In the genomic region with DNA sequence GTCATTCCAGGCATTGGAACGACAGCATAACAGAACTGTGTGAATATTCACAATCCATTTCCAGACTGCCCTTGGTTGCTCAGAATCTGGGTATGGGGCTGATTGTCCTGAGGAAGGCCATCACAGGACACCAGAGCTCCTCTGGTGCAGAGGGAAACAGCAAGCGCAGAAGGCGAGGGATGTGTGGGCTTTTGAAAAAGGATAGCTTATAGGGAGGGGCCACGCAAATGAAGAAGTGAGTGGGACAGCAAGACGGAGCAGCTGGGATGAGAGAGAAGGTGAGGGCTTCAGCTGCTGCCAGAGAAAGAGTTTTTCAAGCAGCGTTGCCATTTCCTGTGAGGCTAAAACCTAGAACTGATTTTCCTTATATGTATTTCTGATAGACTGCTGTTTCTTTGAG, we compare ENCODE assay signal across 23 cellular contexts.
DNase-seq lines count a peak whose midpoint lies in the region; ATAC-seq and TF ChIP-seq lines count a peak whose summit lies in the region.
"Had no signal": no experiment of that assay in that cellular context is flagged by ENCODE, and none has a peak within 500 bp of the region (broad histone marks: within the 10 kb centered on the region; RNA-seq: fewer than 3 reads in every experiment).

No MANE protein-coding gene starts in this region.

- no peaks in the 10 kb centered on the region for H3K79me1 ChIP-seq in H9 (ENCODE audit: insufficient read depth, low read depth, low read length, poor library complexity, severe bottlenecking)

- TF ChIP-seq CTCF in H9 (conservative IDR thresholded peaks at IDR 0.05) (no peak), WTC11 (IDR thresholded peaks at IDR 0.05) (no peak), gastrocnemius medialis (IDR thresholded peaks at IDR 0.05 in 4 of 5, conservative IDR thresholded peaks at IDR 0.05 in 1 of 5) (no peak)

- H2BK120ac ChIP-seq in H9 (ENCODE audit: low read depth, low read length, poor library complexity, severe bottlenecking), result no peak overlapping the region

- no peak overlapping the region for H3K4me3 Mint-ChIP-seq in H9
- no peak overlapping the region for H3K4me3 Mint-ChIP-seq in WTC11
- H3K4me3 Mint-ChIP-seq in activated T-cell treated with anti-CD3 and anti-CD28 coated beads, Interleukin-2, amount 50 U/mL, for 24 hours, result no peak overlapping the region
- H3K4me3 Mint-ChIP-seq: CD4-positive, alpha-beta T cell; HFFc6 had no signal

- DNase-seq in H9 (no peak), WTC11 (ENCODE audit: low spot score) (no peak), left kidney (ENCODE audit: low read depth, low spot score) (peak; percentile 33), gastrocnemius medialis (no peak), occipital lobe (lab: John Stamatoyannopoulos, UW) (no peak), T-helper 2 cell (no peak)
- no peak for DNase-seq in activated T-cell treated with anti-CD3 and anti-CD28 coated beads, Interleukin-2, amount 50 U/mL, for 24 hours
- DNase-seq: CD4-positive, alpha-beta T cell; COR-L47; DMS79; H7; HFFc6; KG1; NCI-H1092 treated with DMSO at 0.1 percent for 48 hours; NCI-H146; NCI-H2029; NCI-H226; NCI-H510A treated with DMSO at 0.1 percent for 48 hours; NCI-H774; NK-92 treated with Interleukin-12 subunit alpha and Interleukin-12 subunit beta, amount 100 ng/mL, for 24 hours had no signal

- H3K27me3 Mint-ChIP-seq in H9 (ENCODE audit: low read depth) (no peaks in the 10 kb centered on the region), WTC11 (ENCODE audit: low read depth) (no peaks in the 10 kb centered on the region)
- no peaks in the 10 kb centered on the region for H3K27me3 Mint-ChIP-seq in activated T-cell treated with anti-CD3 and anti-CD28 coated beads, Interleukin-2, amount 50 U/mL, for 24 hours
- H3K27me3 Mint-ChIP-seq: CD4-positive, alpha-beta T cell had no signal

- H4K5ac ChIP-seq in H9 (ENCODE audit: insufficient read length, low read depth, low read length), result no peak overlapping the region

- H3K9ac ChIP-seq in H9 (ENCODE audit: extremely low read depth, insufficient read length, low read length), result no peak overlapping the region

- H2BK15ac ChIP-seq in H9 (ENCODE audit: low read depth, low read length), result no peak overlapping the region

- no peak overlapping the region for H3K27ac ChIP-seq in H9 (ENCODE audit: insufficient read length, low read depth, low read length)
- peak overlapping the region in 3 of 4 donors; percentile 24 to 71 (median 67) for H3K27ac ChIP-seq in gastrocnemius medialis
- H3K27ac ChIP-seq: HL-60 had no signal

- peaks cover 30 to 40% of the 10 kb centered on the region in 2 experiments for H3K4me1 Mint-ChIP-seq in H9
- H3K4me1 Mint-ChIP-seq in WTC11, result peaks cover 40% of the 10 kb centered on the region
- peaks cover 9% of the 10 kb centered on the region for H3K4me1 Mint-ChIP-seq in activated T-cell treated with anti-CD3 and anti-CD28 coated beads, Interleukin-2, amount 50 U/mL, for 24 hours (ENCODE audit: low read depth)

- H2AFZ ChIP-seq in H9 (ENCODE audit: low read length), result no peak overlapping the region

- H3K56ac ChIP-seq in H9 (ENCODE audit: insufficient read length, low read depth, low read length), result no peak overlapping the region

- H3K4me2 ChIP-seq in H9 (ENCODE audit: insufficient read depth, insufficient read length, low read length), result no peak overlapping the region

- H4K91ac ChIP-seq in H9 (ENCODE audit: insufficient read length, low read depth, low read length), result no peak overlapping the region

- no peak overlapping the region for H4K8ac ChIP-seq in H9 (replicated peaks; ENCODE audit: insufficient read length, low read depth, low read length)

- H3K4ac ChIP-seq in H9 (ENCODE audit: low read depth, low read length), result no peak overlapping the region

- no peaks in the 10 kb centered on the region for H4K20me1 ChIP-seq in H9 (ENCODE audit: control insufficient read depth, insufficient read depth, insufficient read length)

- no peak overlapping the region for H2BK20ac ChIP-seq in H9 (ENCODE audit: low read depth, low read length, poor library complexity, severe bottlenecking)

- intact Hi-C loops in gastrocnemius medialis (cut with DNase I; ENCODE audit: low total_unique reads), result no loop called here

- H3K23ac ChIP-seq in H9 (ENCODE audit: insufficient read length, low read depth, low read length), result no peak overlapping the region

- no peak for TF ChIP-seq POLR2A in gastrocnemius medialis (IDR thresholded peaks at IDR 0.05)

- no peak overlapping the region for H3T11ph ChIP-seq in H9 (ENCODE audit: low read length)

- no peak overlapping the region for H3K18ac ChIP-seq in H9 (ENCODE audit: insufficient read length, low read depth, low read length)

- H3K23me2 ChIP-seq in H9 (ENCODE audit: insufficient read length, low read depth, low read length, poor library complexity, severe bottlenecking), result no peaks in the 10 kb centered on the region

- H3K9me3 ChIP-seq in H9 (ENCODE audit: control insufficient read depth, low read depth, low read length), result no peaks in the 10 kb centered on the region
- no peaks in the 10 kb centered on the region for H3K9me3 ChIP-seq in gastrocnemius medialis

- CTCF ChIA-PET in WTC11 (lab: Charles Lee), result interaction anchor here (0.8 to 2.5 kb wide), 5 partner anchors 12 to 158 kb away, joined by 3 to 15 read pairs (median 3); no protein-coding TSS in a partner anchor

- no peak overlapping the region for H2AK5ac ChIP-seq in H9 (ENCODE audit: insufficient read length, low read length)

- H3K27me3 ChIP-seq in H9 (ENCODE audit: insufficient read depth, low read length), result no peaks in the 10 kb centered on the region
- no peaks in the 10 kb centered on the region for H3K27me3 ChIP-seq in gastrocnemius medialis

- in situ Hi-C loops in gastrocnemius medialis (cut with MboI; ENCODE audit: low sequenced_read_pairs in 4 of 4), result no loop called here

- ATAC-seq in WTC11, result peak; percentile 66
- ATAC-seq in gastrocnemius medialis, result peak in 1 of 2 donors; percentile 20
- ATAC-seq: HepG2, Panc1 had no signal

- H2BK5ac ChIP-seq in H9 (ENCODE audit: insufficient read length, low read length), result peak overlapping the region; percentile 3

- no peaks in the 10 kb centered on the region for H3K79me2 ChIP-seq in H9 (ENCODE audit: insufficient read depth, low read length)

- no peak overlapping the region for H3K4me3 ChIP-seq in gastrocnemius medialis

- WGBS in H9 (ENCODE audit: extremely low coverage, insufficient read length, low lambda C conversion rate), result no CpG with 5 or more reads among the region's 6 CpGs

- H3K4me1 ChIP-seq in H9 (ENCODE audit: insufficient read depth, low read length), result peaks cover 5% of the 10 kb centered on the region; the same call in 1 of the 2 replicates
- peaks cover 0 to 8% of the 10 kb centered on the region in 2 donors for H3K4me1 ChIP-seq in gastrocnemius medialis

- no peak overlapping the region for H2BK12ac ChIP-seq in H9 (ENCODE audit: insufficient read length, low read depth, low read length)

- no peaks in the 10 kb centered on the region for H3K9me3 Mint-ChIP-seq in H9
- H3K9me3 Mint-ChIP-seq in WTC11, result no peaks in the 10 kb centered on the region
- H3K9me3 Mint-ChIP-seq in activated T-cell treated with anti-CD3 and anti-CD28 coated beads, Interleukin-2, amount 50 U/mL, for 24 hours, result no peaks in the 10 kb centered on the region
- H3K9me3 Mint-ChIP-seq: CD4-positive, alpha-beta T cell; HFFc6 had no signal

- H3K14ac ChIP-seq in H9 (ENCODE audit: insufficient read depth, low read length), result no peak overlapping the region; the same call in 1 of the 2 replicates

- H3K27ac Mint-ChIP-seq in H9, result peak overlapping the region in 2 of 3 experiments; percentile 6 to 26; a peak in 1 of 7 replicates
- H3K27ac Mint-ChIP-seq in WTC11, result peak overlapping the region; percentile 39; the same call in 1 of the 2 replicates
- no peak overlapping the region for H3K27ac Mint-ChIP-seq in activated T-cell treated with anti-CD3 and anti-CD28 coated beads, Interleukin-2, amount 50 U/mL, for 24 hours
- H3K27ac Mint-ChIP-seq: CD4-positive, alpha-beta T cell; HFFc6 had no signal

- POLR2A ChIA-PET in WTC11 (lab: Charles Lee), result no interaction called here

- peaks cover 0 to 70% of the 10 kb centered on the region in 2 donors for H3K36me3 ChIP-seq in gastrocnemius medialis

- H3K36me3 Mint-ChIP-seq in H9 (ENCODE audit: insufficient read depth in 1 of 3, low read depth in 3 of 3), result no peaks in the 10 kb centered on the region
- H3K36me3 Mint-ChIP-seq in WTC11, result no peaks in the 10 kb centered on the region
- peaks cover 2% of the 10 kb centered on the region for H3K36me3 Mint-ChIP-seq in activated T-cell treated with anti-CD3 and anti-CD28 coated beads, Interleukin-2, amount 50 U/mL, for 24 hours (ENCODE audit: low read depth)

TF ChIP-seq in WTC11, 78 proteins besides CTCF, POLR2A, EP300 and RAD21 (continues in another document):
- TF ChIP-seq, protein P1, sequence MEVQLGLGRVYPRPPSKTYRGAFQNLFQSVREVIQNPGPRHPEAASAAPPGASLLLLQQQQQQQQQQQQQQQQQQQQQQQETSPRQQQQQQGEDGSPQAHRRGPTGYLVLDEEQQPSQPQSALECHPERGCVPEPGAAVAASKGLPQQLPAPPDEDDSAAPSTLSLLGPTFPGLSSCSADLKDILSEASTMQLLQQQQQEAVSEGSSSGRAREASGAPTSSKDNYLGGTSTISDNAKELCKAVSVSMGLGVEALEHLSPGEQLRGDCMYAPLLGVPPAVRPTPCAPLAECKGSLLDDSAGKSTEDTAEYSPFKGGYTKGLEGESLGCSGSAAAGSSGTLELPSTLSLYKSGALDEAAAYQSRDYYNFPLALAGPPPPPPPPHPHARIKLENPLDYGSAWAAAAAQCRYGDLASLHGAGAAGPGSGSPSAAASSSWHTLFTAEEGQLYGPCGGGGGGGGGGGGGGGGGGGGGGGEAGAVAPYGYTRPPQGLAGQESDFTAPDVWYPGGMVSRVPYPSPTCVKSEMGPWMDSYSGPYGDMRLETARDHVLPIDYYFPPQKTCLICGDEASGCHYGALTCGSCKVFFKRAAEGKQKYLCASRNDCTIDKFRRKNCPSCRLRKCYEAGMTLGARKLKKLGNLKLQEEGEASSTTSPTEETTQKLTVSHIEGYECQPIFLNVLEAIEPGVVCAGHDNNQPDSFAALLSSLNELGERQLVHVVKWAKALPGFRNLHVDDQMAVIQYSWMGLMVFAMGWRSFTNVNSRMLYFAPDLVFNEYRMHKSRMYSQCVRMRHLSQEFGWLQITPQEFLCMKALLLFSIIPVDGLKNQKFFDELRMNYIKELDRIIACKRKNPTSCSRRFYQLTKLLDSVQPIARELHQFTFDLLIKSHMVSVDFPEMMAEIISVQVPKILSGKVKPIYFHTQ (CRISPR knock-in tag; IDR thresholded peaks at IDR 0.05), result no peak
- TF ChIP-seq, protein P2, sequence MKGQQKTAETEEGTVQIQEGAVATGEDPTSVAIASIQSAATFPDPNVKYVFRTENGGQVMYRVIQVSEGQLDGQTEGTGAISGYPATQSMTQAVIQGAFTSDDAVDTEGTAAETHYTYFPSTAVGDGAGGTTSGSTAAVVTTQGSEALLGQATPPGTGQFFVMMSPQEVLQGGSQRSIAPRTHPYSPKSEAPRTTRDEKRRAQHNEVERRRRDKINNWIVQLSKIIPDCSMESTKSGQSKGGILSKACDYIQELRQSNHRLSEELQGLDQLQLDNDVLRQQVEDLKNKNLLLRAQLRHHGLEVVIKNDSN (CRISPR knock-in tag; IDR thresholded peaks at IDR 0.05), result no peak
- TF ChIP-seq SMAD3 (CRISPR knock-in tag; IDR thresholded peaks at IDR 0.05; ENCODE audit: borderline replicate concordance), result no peak
